ENCODE assay signal across 9 cellular contexts in genomic region chr9:36398745-36399144, GRCh38. TPM values are rescaled to one million over a fixed set of nuclear protein-coding genes. Genes with fewer than 3 reads are reported as not detected.
DNase-seq lines count a peak whose midpoint lies in the region; ATAC-seq and TF ChIP-seq lines count a peak whose summit lies in the region.
"Had no signal": no experiment of that assay in that cellular context is flagged by ENCODE, and none has a peak within 500 bp of the region (broad histone marks: within the 10 kb centered on the region; RNA-seq: fewer than 3 reads in every experiment).

No MANE protein-coding gene starts in this region.

- peaks cover 16 to 33% of the 10 kb centered on the region in 2 donors for H3K4me1 ChIP-seq in naive thymus-derived CD4-positive, alpha-beta T cell (ENCODE audit: control insufficient read depth in 2 of 2, insufficient read depth in 2 of 2, low read length in 2 of 2)
- peaks cover 4% of the 10 kb centered on the region for H3K4me1 ChIP-seq in SJCRH30

- H3K4me3 ChIP-seq in cardiac fibroblast (replicated peaks in 1 of 2; ENCODE audit: low read depth in 2 of 2, low read length in 2 of 2) (no peak overlapping the region), SJCRH30 (no peak overlapping the region)
- no peak overlapping the region for H3K4me3 ChIP-seq in naive thymus-derived CD4-positive, alpha-beta T cell (ENCODE audit: low read length)

- POLR2A ChIA-PET in naive thymus-derived CD4-positive, alpha-beta T cell (lab: Charles Lee) = no interaction called here

- TF ChIP-seq CTCF in Calu3 (IDR thresholded peaks at IDR 0.05; ENCODE audit: unreplicated experiment) (no peak), cardiac fibroblast (IDR thresholded peaks at IDR 0.05; ENCODE audit: low read depth, low read length) (no peak)

- DNase-seq in Calu3 (no peak), M059J (ENCODE audit: low read depth) (peak; percentile 53), cardiac fibroblast (ENCODE audit: low read depth in 2 of 2) (peak; percentile 75 to 77), SJCRH30 (no peak), H4 (ENCODE audit: low spot score) (no peak), NCI-H526 (lab: John Stamatoyannopoulos, UW) (no peak), NCI-H128 (lab: John Stamatoyannopoulos, UW; ENCODE audit: unreplicated experiment) (no peak)
- DNase-seq in naive thymus-derived CD4-positive, alpha-beta T cell = no peak
- DNase-seq: activated CD4-positive, alpha-beta T cell treated with anti-CD3 and anti-CD28 coated beads for 1 hour had no signal

- no peak for ATAC-seq in naive thymus-derived CD4-positive, alpha-beta T cell

- H3K27me3 Mint-ChIP-seq in Calu3 (ENCODE audit: unreplicated experiment) = no peaks in the 10 kb centered on the region
- peaks cover 0 to 2% (median 0%) of the 10 kb centered on the region in 5 donors for H3K27me3 Mint-ChIP-seq in naive thymus-derived CD4-positive, alpha-beta T cell

- intact Hi-C loops in Calu3 (cut with micrococcal nuclease; ENCODE audit: unreplicated experiment) = no loop called here
- intact Hi-C loops in naive thymus-derived CD4-positive, alpha-beta T cell (cut with micrococcal nuclease) = no loop called here

- H3K36me3 Mint-ChIP-seq in Calu3 (ENCODE audit: insufficient read depth, unreplicated experiment) = peaks cover 20% of the 10 kb centered on the region
- H3K36me3 Mint-ChIP-seq in naive thymus-derived CD4-positive, alpha-beta T cell = peaks cover 0 to 5% (median under 1%) of the 10 kb centered on the region in 5 donors

- H3K4me1 Mint-ChIP-seq in Calu3 (ENCODE audit: low read depth, unreplicated experiment) = no peaks in the 10 kb centered on the region
- H3K4me1 Mint-ChIP-seq in naive thymus-derived CD4-positive, alpha-beta T cell = peaks cover 36 to 74% (median 67%) of the 10 kb centered on the region in 7 donors

- no peaks in the 10 kb centered on the region for H3K27me3 ChIP-seq in naive thymus-derived CD4-positive, alpha-beta T cell (ENCODE audit: control insufficient read depth in 2 of 2, insufficient read depth in 2 of 2, low read length in 2 of 2)
- H3K27me3 ChIP-seq in SJCRH30 = no peaks in the 10 kb centered on the region

- H3K9me3 ChIP-seq in naive thymus-derived CD4-positive, alpha-beta T cell (ENCODE audit: control insufficient read depth in 2 of 3, low read length in 3 of 3) = no peaks in the 10 kb centered on the region
- no peaks in the 10 kb centered on the region for H3K9me3 ChIP-seq in SJCRH30 (replicated peaks)

- H3K36me3 ChIP-seq in naive thymus-derived CD4-positive, alpha-beta T cell (ENCODE audit: control insufficient read depth in 2 of 3, insufficient read depth in 3 of 3, low read length in 3 of 3) = no peaks in the 10 kb centered on the region
- peaks cover 3% of the 10 kb centered on the region; the same call in 1 of the 2 replicates for H3K36me3 ChIP-seq in SJCRH30

- no peaks in the 10 kb centered on the region for H3K9me3 Mint-ChIP-seq in Calu3 (ENCODE audit: low read depth, unreplicated experiment)
- H3K9me3 Mint-ChIP-seq in naive thymus-derived CD4-positive, alpha-beta T cell = peaks cover 0 to 2% (median 0%) of the 10 kb centered on the region in 11 donors

- no peak overlapping the region for H3K27ac ChIP-seq in naive thymus-derived CD4-positive, alpha-beta T cell (ENCODE audit: low read depth, low read length)
- no peak overlapping the region for H3K27ac ChIP-seq in SJCRH30

- CTCF ChIA-PET in Calu3 (lab: Charles Lee) = no interaction called here
- CTCF ChIA-PET in naive thymus-derived CD4-positive, alpha-beta T cell (lab: Charles Lee) = no interaction called here

- H3K27ac Mint-ChIP-seq in Calu3 (ENCODE audit: unreplicated experiment) = no peak overlapping the region
- H3K27ac Mint-ChIP-seq in naive thymus-derived CD4-positive, alpha-beta T cell = peak overlapping the region; percentile 44 to 92 (median 59)

- H3K4me3 Mint-ChIP-seq in Calu3 (ENCODE audit: low read depth, unreplicated experiment) = peak overlapping the region; percentile 91
- peak overlapping the region; percentile 45 to 92 (median 69) for H3K4me3 Mint-ChIP-seq in naive thymus-derived CD4-positive, alpha-beta T cell

- no TSS peak for BruUV-seq in Calu3 (replicated peaks; lab: Mats Ljungman, UMichigan)

RNA-seq across cellular contexts. Expression of gene RNF38, which starts 1.3 kb away (rescaled TPM):
- total RNA-seq in Calu3 (2022) = 10.8 and 12.0 TPM in 2 replicates
- total RNA-seq in M059J (2014; rRNA removed; shearing (Covaris generic)) = 16.2 and 27.3 TPM in 2 replicates
- total RNA-seq in naive thymus-derived CD4-positive, alpha-beta T cell = 10 to 100 TPM; 39.2 to 88.2 (median 72.9) TPM
- polyA plus RNA-seq in naive thymus-derived CD4-positive, alpha-beta T cell = 10 to 100 TPM; 16.8 to 25.2 TPM
- total RNA-seq in SJCRH30 (2014; rRNA removed; shearing (Covaris generic)) = 19.6 and 21.5 TPM in 2 replicates
- 13.6 and 14.5 TPM in 2 replicates for total RNA-seq in H4 (2014; rRNA removed; shearing (Covaris generic))

Comparison
In these comparisons a context has a peak if more than half of its experiments do, and no peak if none do; other contexts are left out.
1. DNase-seq: peak in M059J (single experiment) and cardiac fibroblast (2 of 2); none in Calu3 (single experiment), naive thymus-derived CD4-positive, alpha-beta T cell (0 of 9), SJCRH30 (0 of 2), H4 (single experiment), NCI-H526 (0 of 2) and NCI-H128 (single experiment).